18 cellular contexts compared by ENCODE assay signal in genomic region chr2:183927367-183928355, GRCh38.
DNase-seq lines count a peak whose midpoint lies in the region; ATAC-seq and TF ChIP-seq lines count a peak whose summit lies in the region.
"Had no signal": no experiment of that assay in that cellular context is flagged by ENCODE, and none has a peak within 500 bp of the region (broad histone marks: within the 10 kb centered on the region; RNA-seq: fewer than 3 reads in every experiment).

No MANE protein-coding gene starts in this region.

- H3K36me3 ChIP-seq in left ventricle myocardium inferior, result no peaks in the 10 kb centered on the region
- H3K36me3 ChIP-seq in brain microvascular endothelial cell (replicated peaks), result no peaks in the 10 kb centered on the region
- H3K36me3 ChIP-seq in testis (ENCODE audit: low read depth, missing control alignments), result no peaks in the 10 kb centered on the region
- no peaks in the 10 kb centered on the region for H3K36me3 ChIP-seq in Caco-2 (ENCODE audit: control insufficient read depth, insufficient read depth, low read length)
- H3K36me3 ChIP-seq: upper lobe of right lung had no signal

- TF ChIP-seq CTCF in left ventricle myocardium inferior (IDR thresholded peaks at IDR 0.05; ENCODE audit: borderline replicate concordance), result no peak
- no peak for TF ChIP-seq CTCF in brain microvascular endothelial cell (IDR thresholded peaks at IDR 0.05; ENCODE audit: low read depth, low read length, missing control alignments)
- TF ChIP-seq CTCF in testis (IDR thresholded peaks at IDR 0.05), result no peak
- TF ChIP-seq CTCF in Caco-2 (IDR thresholded peaks at IDR 0.05; ENCODE audit: insufficient read depth in 1 of 2, low read depth in 1 of 2, low read length in 1 of 2, severe bottlenecking in 1 of 2, unreplicated experiment in 1 of 2), result no peak

- no peak for DNase-seq in Right ventricle myocardium superior
- DNase-seq in left ventricle myocardium inferior, result no peak
- DNase-seq in brain microvascular endothelial cell, result peak; percentile 89
- DNase-seq in iris pigment epithelial cell (ENCODE audit: low read depth), result peak; percentile 38
- peak; percentile 58 for DNase-seq in testis
- DNase-seq in stimulated activated CD4-positive, alpha-beta T cell treated with anti-CD3 and anti-CD28 coated beads, Interleukin-2, amount 100 ng/mL, for 48 hours, result no peak
- DNase-seq in Caco-2, result no peak
- DNase-seq: activated B cell treated with CpG ODN at 0.5 μM for 24 hours; CD4-positive, alpha-beta T cell; immature natural killer cell; MM.1S; NCI-H2029 treated with DMSO at 0.1 percent for 48 hours; occipital lobe; stimulated activated naive CD4-positive, alpha-beta T cell; T-cell; upper lobe of right lung had no signal

- BruUV-seq in Caco-2 (replicated peaks; lab: Mats Ljungman, UMichigan), result no TSS peak

- H3K27ac Mint-ChIP-seq in Caco-2 (ENCODE audit: unreplicated experiment), result no peak overlapping the region
- H3K27ac Mint-ChIP-seq: activated B cell treated with CpG ODN at 0.5 μM for 24 hours; CD4-positive, alpha-beta T cell; immature natural killer cell; T-cell had no signal

- H3K36me3 Mint-ChIP-seq in Caco-2 (ENCODE audit: insufficient read depth, unreplicated experiment), result no peaks in the 10 kb centered on the region
- H3K36me3 Mint-ChIP-seq: immature natural killer cell, T-cell had no signal

- peaks cover 28% of the 10 kb centered on the region for H3K9me3 ChIP-seq in left ventricle myocardium inferior (replicated peaks)
- no peaks in the 10 kb centered on the region for H3K9me3 ChIP-seq in testis
- H3K9me3 ChIP-seq in Caco-2, result 0 out of 2 replicates have a peak, but pooled peaks cover 6% of the 10 kb centered on the region
- H3K9me3 ChIP-seq: upper lobe of right lung had no signal

- no peaks in the 10 kb centered on the region for H3K27me3 ChIP-seq in left ventricle myocardium inferior (ENCODE audit: low read depth)
- no peaks in the 10 kb centered on the region for H3K27me3 ChIP-seq in brain microvascular endothelial cell (replicated peaks)
- no peaks in the 10 kb centered on the region for H3K27me3 ChIP-seq in testis
- no peaks in the 10 kb centered on the region for H3K27me3 ChIP-seq in Caco-2 (replicated peaks; ENCODE audit: control insufficient read depth, insufficient read depth, low read length)
- H3K27me3 ChIP-seq: upper lobe of right lung had no signal

- no peak overlapping the region for H3K27ac ChIP-seq in left ventricle myocardium inferior (replicated peaks)
- peak overlapping the region; percentile 71 for H3K27ac ChIP-seq in brain microvascular endothelial cell
- peak overlapping the region; percentile 75 to 77 for H3K27ac ChIP-seq in testis
- H3K27ac ChIP-seq: skin epidermis, upper lobe of right lung had no signal

- peak; percentile 53 for ATAC-seq in Right ventricle myocardium superior (ENCODE audit: poor library complexity)
- no peak for ATAC-seq in HG02870 (IDR thresholded peaks at IDR 0.05; ENCODE audit: unreplicated experiment)
- ATAC-seq: T-cell, upper lobe of right lung had no signal

- in situ Hi-C loops in brain microvascular endothelial cell (cut with HindIII; ENCODE audit: low pct_ligation_motif_present, low sequenced_read_pairs), result no loop called here

- no peaks in the 10 kb centered on the region for H3K27me3 Mint-ChIP-seq in Caco-2 (ENCODE audit: insufficient read depth, unreplicated experiment)
- H3K27me3 Mint-ChIP-seq: activated B cell treated with CpG ODN at 0.5 μM for 24 hours; CD4-positive, alpha-beta T cell; T-cell had no signal

- CTCF ChIA-PET in Caco-2 (lab: Charles Lee), result no interaction called here

- H3K4me3 ChIP-seq in left ventricle myocardium inferior (no peak overlapping the region), brain microvascular endothelial cell (ENCODE audit: low read depth, low read length) (no peak overlapping the region), testis (no peak overlapping the region), Caco-2 (ENCODE audit: low read depth, low read length) (no peak overlapping the region)
- H3K4me3 ChIP-seq: skin epidermis, upper lobe of right lung had no signal

- intact Hi-C loops in Right ventricle myocardium superior (cut with DNase I) (no loop called here), left ventricle myocardium inferior (cut with micrococcal nuclease) (no loop called here), testis (cut with DNase I; ENCODE audit: low total_unique reads) (no loop called here), Caco-2 (cut with micrococcal nuclease; ENCODE audit: unreplicated experiment) (no loop called here)

- no peak for TF ChIP-seq POLR2A in testis (IDR thresholded peaks at IDR 0.05)

- no peaks in the 10 kb centered on the region for H3K9me3 Mint-ChIP-seq in Caco-2 (ENCODE audit: unreplicated experiment)

- POLR2A ChIA-PET in Caco-2 (lab: Charles Lee), result no interaction called here

- no peak overlapping the region for H3K4me3 Mint-ChIP-seq in Caco-2 (ENCODE audit: unreplicated experiment)
- H3K4me3 Mint-ChIP-seq: activated B cell treated with CpG ODN at 0.5 μM for 24 hours; CD4-positive, alpha-beta T cell; immature natural killer cell; T-cell had no signal

- peaks cover 6% of the 10 kb centered on the region for H3K4me1 ChIP-seq in left ventricle myocardium inferior
- H3K4me1 ChIP-seq in testis, result peaks cover 19% of the 10 kb centered on the region
- H3K4me1 ChIP-seq in Caco-2, result no peaks in the 10 kb centered on the region
- H3K4me1 ChIP-seq: upper lobe of right lung had no signal

- H3K4me1 Mint-ChIP-seq in Caco-2 (ENCODE audit: low read depth, unreplicated experiment), result no peaks in the 10 kb centered on the region
- H3K4me1 Mint-ChIP-seq: activated B cell treated with CpG ODN at 0.5 μM for 24 hours, immature natural killer cell, T-cell had no signal

- 51 to 73% methylated on average over 4 of the region's 4 CpGs for WGBS in testis, 2 donors

Comparison
In these comparisons a context has a peak if more than half of its experiments do, and no peak if none do; other contexts are left out.
1. DNase-seq: peak in brain microvascular endothelial cell (single experiment), iris pigment epithelial cell (single experiment) and testis (single experiment); none in Right ventricle myocardium superior (single experiment), left ventricle myocardium inferior (single experiment), stimulated activated CD4-positive, alpha-beta T cell treated with anti-CD3 and anti-CD28 coated beads, Interleukin-2, amount 100 ng/mL, for 48 hours (0 of 2) and Caco-2 (0 of 2).